ENCODE assay signal across 1 cellular context in genomic region chr10:87658383-87658795, GRCh38.
TF ChIP-seq lines count a peak whose summit lies in the region.

No MANE protein-coding gene starts in this region.

TF ChIP-seq in IMR-90, 13 proteins besides CTCF, POLR2A, EP300 and RAD21 (continued from another document):
- no peak for TF ChIP-seq NFE2L2 (IDR thresholded peaks at IDR 0.05; ENCODE audit: low read depth, low read length)
